9 cellular contexts compared by ENCODE assay signal in genomic region chr6:110090876-110091275, GRCh38.
"Had no signal": no experiment of that assay in that cellular context is flagged by ENCODE, and none has a peak within 500 bp of the region (broad histone marks: within the 10 kb centered on the region; RNA-seq: fewer than 3 reads in every experiment).

No MANE protein-coding gene starts in this region.

- H3K4me3 Mint-ChIP-seq: HFFc6 had no signal

- H3K4me3 ChIP-seq: GM23248, HAP-1, K562 had no signal

- H3K27ac ChIP-seq: GM23248 had no signal

- H2AFZ ChIP-seq: GM23248 had no signal

- ATAC-seq: HCT116, K562 had no signal

- H3K9me3 ChIP-seq: HAP-1 had no signal

- H3K9ac ChIP-seq: GM23248 had no signal

- H3K27ac Mint-ChIP-seq: HFFc6 had no signal

- H3K36me3 ChIP-seq: HAP-1 had no signal

- H3K9me3 Mint-ChIP-seq: HFFc6 had no signal

- DNase-seq: GM23248, GOT3, H7, HFFc6, IMR-90, KG1 had no signal
